ENCODE assay signal across 8 cellular contexts in genomic region chr16:17369441-17369951, GRCh38.
DNase-seq lines count a peak whose midpoint lies in the region; ATAC-seq lines count a peak whose summit lies in the region.

No MANE protein-coding gene starts in this region.

- intact Hi-C loops in posterior vena cava (cut with DNase I), result no loop called here

- ATAC-seq in HG02943 (IDR thresholded peaks at IDR 0.05; ENCODE audit: low read depth, unreplicated experiment) (peak; percentile 72), GM18868 (IDR thresholded peaks at IDR 0.05; ENCODE audit: unreplicated experiment) (no peak)
- peak; percentile 64 to 72 for ATAC-seq in activated CD4-positive, CD25-positive, alpha-beta regulatory T cell treated with anti-CD3 and anti-CD28 coated beads, Interleukin-2, amount 50 U/mL, for 24 hours

- in situ Hi-C loops in G401 (cut with HindIII; ENCODE audit: low sequenced_read_pairs), result no loop called here

- DNase-seq in G401 (ENCODE audit: low spot score) (peak; percentile 8), posterior vena cava (ENCODE audit: low spot score) (peak; percentile 86), RKO (ENCODE audit: low spot score) (no peak), amniotic stem cell (lab: John Stamatoyannopoulos, UW) (no peak)
- DNase-seq in effector CD4-positive, alpha-beta T cell, result peak; percentile 69

Comparison
In these comparisons a context has a peak if more than half of its experiments do, and no peak if none do; other contexts are left out.
1. DNase-seq: peak in G401 (single experiment), effector CD4-positive, alpha-beta T cell (single experiment) and posterior vena cava (single experiment); none in RKO (single experiment) and amniotic stem cell (single experiment).